31 cellular contexts compared by ENCODE assay signal in the genomic region with DNA sequence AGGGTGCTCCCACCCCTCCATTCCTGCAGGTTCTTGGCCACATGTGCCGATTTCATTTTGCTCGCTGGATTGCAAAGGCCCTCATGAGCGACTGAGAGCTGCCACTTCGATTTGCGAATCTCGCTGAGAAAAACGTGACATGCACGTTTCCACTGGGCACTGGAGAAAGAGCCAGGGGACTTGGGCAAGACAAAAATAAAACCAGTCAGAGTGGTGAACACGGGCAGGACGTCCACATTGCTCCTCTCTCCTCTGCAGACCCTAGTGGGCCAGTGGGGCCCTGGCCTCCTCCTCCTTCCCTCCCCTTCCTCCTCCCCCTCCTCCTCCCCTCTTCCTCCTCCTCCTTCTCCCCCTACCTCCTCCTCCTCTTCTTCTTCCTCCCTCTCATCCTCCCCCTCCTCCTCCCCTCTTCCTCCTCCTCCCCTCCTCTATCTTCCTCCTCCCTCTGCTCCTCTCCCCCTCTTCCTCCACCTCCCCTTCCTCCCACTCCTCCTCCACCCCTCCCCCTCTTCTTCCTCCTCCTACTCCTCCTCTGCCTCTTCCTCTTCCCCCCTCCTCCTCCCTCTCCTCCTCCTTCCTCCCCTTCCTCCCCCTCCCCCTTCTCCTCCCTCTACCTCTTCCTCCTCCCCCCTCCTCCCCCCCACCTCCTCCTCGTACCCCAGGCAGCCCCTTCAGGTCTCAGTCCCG. TPM values are rescaled to one million over a fixed set of nuclear protein-coding genes. Genes with fewer than 3 reads are reported as not detected.
"Had no signal": no experiment of that assay in that cellular context is flagged by ENCODE, and none has a peak within 500 bp of the region (broad histone marks: within the 10 kb centered on the region; RNA-seq: fewer than 3 reads in every experiment).

No MANE protein-coding gene starts in this region.

- H3K27me3 ChIP-seq: Peyer's patch had no signal

- H3K9ac ChIP-seq: SK-N-SH had no signal

- H3K36me3 Mint-ChIP-seq: activated naive CD4-positive, alpha-beta T cell treated with anti-CD3 and anti-CD28 coated beads, Interleukin-2, amount 50 U/mL, for 24 hours had no signal

- H3K27ac Mint-ChIP-seq: activated CD8-positive, alpha-beta T cell treated with anti-CD3 and anti-CD28 coated beads, Interleukin-2, amount 10 ng/mL, durations not matched to agents 7 days and 5 days; activated naive CD4-positive, alpha-beta T cell treated with anti-CD3 and anti-CD28 coated beads, Interleukin-2, amount 50 U/mL, for 24 hours had no signal

- H3K4me2 ChIP-seq: SK-N-SH had no signal

- H3K4me1 Mint-ChIP-seq: activated naive CD4-positive, alpha-beta T cell treated with anti-CD3 and anti-CD28 coated beads, Interleukin-2, amount 50 U/mL, for 24 hours had no signal

- H3K9me3 ChIP-seq: ascending aorta, body of pancreas, MG63, Peyer's patch, SJCRH30, SK-N-SH had no signal

- H3K27ac ChIP-seq: ascending aorta, body of pancreas, coronary artery, Peyer's patch, RWPE1, SJCRH30, VCaP had no signal

- H3K4me1 ChIP-seq: ascending aorta, body of pancreas, Peyer's patch, SJCRH30 had no signal

- H3K4me3 ChIP-seq: ascending aorta, body of pancreas, coronary artery, MG63, Peyer's patch, SJCRH30 had no signal

- H3K9me3 Mint-ChIP-seq: activated naive CD4-positive, alpha-beta T cell treated with anti-CD3 and anti-CD28 coated beads, Interleukin-2, amount 50 U/mL, for 24 hours had no signal

- H3K36me3 ChIP-seq: ascending aorta, MG63, Peyer's patch, SJCRH30 had no signal

- H3K27me3 Mint-ChIP-seq: activated naive CD4-positive, alpha-beta T cell treated with anti-CD3 and anti-CD28 coated beads, Interleukin-2, amount 50 U/mL, for 24 hours had no signal

- H3K4me3 Mint-ChIP-seq: activated CD8-positive, alpha-beta T cell treated with anti-CD3 and anti-CD28 coated beads, Interleukin-2, amount 10 ng/mL, durations not matched to agents 7 days and 5 days; activated naive CD4-positive, alpha-beta T cell treated with anti-CD3 and anti-CD28 coated beads, Interleukin-2, amount 50 U/mL, for 24 hours had no signal

- DNase-seq: activated CD4-positive, alpha-beta T cell treated with anti-CD3 and anti-CD28 coated beads for 48 hours; activated CD4-positive, alpha-beta T cell treated with anti-CD3 and anti-CD28 coated beads, Interleukin-2, amount 50 U/mL, for 4 hours; activated CD8-positive, alpha-beta memory T cell treated with anti-CD3 and anti-CD28 coated beads, Interleukin-2, amount 50 U/mL, for 48 hours; activated CD8-positive, alpha-beta T cell treated with anti-CD3 and anti-CD28 coated beads, Interleukin-2, amount 10 ng/mL, durations not matched to agents 7 days and 5 days; activated naive CD4-positive, alpha-beta T cell; activated T-cell treated with anti-CD3 and anti-CD28 coated beads, Interleukin-2, amount 50 U/mL, for 1 hour; amniotic stem cell; body of pancreas; central memory CD4-positive, alpha-beta T cell; MG63; MV-4-11; NCI-H1105; NCI-H2029 treated with DMSO at 0.1 percent for 48 hours; NCI-H345; NCI-H510A; NCI-H526 treated with DMSO at 0.1 percent for 48 hours; NK-92 treated with Interleukin-12 subunit alpha and Interleukin-12 subunit beta, amount 100 ng/mL, for 24 hours; OCI-M1; Peyer's patch; Right ventricle myocardium superior; T-helper 1 cell had no signal

RNA-seq across cellular contexts. Expression of gene ENPP7, which starts 28.1 kb away (rescaled TPM):
- total RNA-seq: body of pancreas; bronchial epithelial cell; chondrocyte; Right ventricle myocardium superior; SJCRH30; T-helper 2 cell treated with Interferon-gamma antibody and Interleukin-4, amounts not matched to agents 100 ng/mL and 5 ng/mL, for 36 hours had no signal
